Comparison of ENCODE assay signal across 1 cellular context in the genomic region with DNA sequence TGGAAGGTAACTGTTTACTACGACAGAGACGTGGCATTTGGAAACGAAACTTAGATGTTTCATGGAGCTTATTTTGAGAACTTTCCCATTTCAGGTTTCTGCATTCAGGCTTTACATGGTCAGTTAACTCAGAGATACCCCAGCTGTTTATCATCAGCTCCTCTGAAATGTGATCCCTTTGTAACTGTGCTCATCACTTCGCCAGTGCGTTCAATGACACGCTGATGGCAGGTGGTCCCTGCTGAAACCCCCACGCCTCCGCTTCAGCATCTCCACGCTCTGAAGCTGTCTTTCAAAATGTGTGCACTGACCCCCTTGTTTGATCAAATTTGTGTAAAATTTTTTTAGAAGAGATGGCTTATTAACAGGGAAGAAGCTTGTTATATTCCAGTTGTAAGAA.
TF ChIP-seq lines count a peak whose summit lies in the region.

No MANE protein-coding gene starts in this region.

TF ChIP-seq in IMR-90, 13 proteins besides CTCF, POLR2A, EP300 and RAD21:
- no peak for TF ChIP-seq CEBPB (IDR thresholded peaks at IDR 0.05; ENCODE audit: low read depth, low read length)
- no peak for TF ChIP-seq RCOR1 (IDR thresholded peaks at IDR 0.05; ENCODE audit: insufficient replicate concordance, low read length)
- no peak for TF ChIP-seq BHLHE40 (IDR thresholded peaks at IDR 0.05; ENCODE audit: low read depth, low read length)
- TF ChIP-seq MAZ (IDR thresholded peaks at IDR 0.05; ENCODE audit: borderline replicate concordance, low read depth, low read length), result no peak
- no peak for TF ChIP-seq MAFK (IDR thresholded peaks at IDR 0.05; ENCODE audit: low read depth, low read length)
